Comparison of ENCODE assay signal across 22 cellular contexts in the genomic region with DNA sequence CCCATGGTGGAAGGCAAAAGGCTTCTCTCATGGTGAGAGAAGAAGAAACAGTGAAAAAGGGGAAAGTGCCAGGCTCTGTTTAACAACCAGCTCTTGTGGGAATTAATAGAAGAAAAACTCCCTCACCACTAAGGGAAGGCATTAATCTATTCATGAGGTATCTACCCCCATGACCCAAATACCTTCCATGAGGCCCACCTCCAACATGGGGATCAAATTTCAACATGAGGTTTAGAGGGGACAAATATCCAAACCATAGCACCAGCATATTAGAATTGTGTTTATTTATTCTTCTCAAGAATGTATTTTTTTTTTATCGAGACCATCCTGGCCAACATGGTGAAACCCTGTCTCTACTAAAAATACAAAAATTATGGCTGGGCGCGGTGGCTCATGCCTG.
"Had no signal": no experiment of that assay in that cellular context is flagged by ENCODE, and none has a peak within 500 bp of the region (broad histone marks: within the 10 kb centered on the region; RNA-seq: fewer than 3 reads in every experiment).

No MANE protein-coding gene starts in this region.

- DNase-seq: effector memory CD4-positive, alpha-beta T cell; glutamatergic neuron; islet precursor cell; mammary epithelial cell; natural killer cell; occipital lobe; pancreas; stimulated activated CD4-positive, alpha-beta T cell treated with anti-CD3 and anti-CD28 coated beads, Interleukin-2, amount 100 ng/mL, for 24 hours; stimulated activated CD4-positive, alpha-beta T cell treated with anti-CD3 and anti-CD28 coated beads, Interleukin-4, amount 100 ng/mL, for 4 hours; stimulated activated naive CD4-positive, alpha-beta T cell; stomach; substantia nigra; transverse colon had no signal

- H3K27me3 Mint-ChIP-seq: progenitor cell of endocrine pancreas had no signal

- H3K9me3 Mint-ChIP-seq: neural crest cell had no signal

- H3K27ac Mint-ChIP-seq: natural killer cell, progenitor cell of endocrine pancreas had no signal

- H3K36me3 Mint-ChIP-seq: natural killer cell had no signal

- H3K9me3 ChIP-seq: gastroesophageal sphincter, pancreas, stomach, thoracic aorta, transverse colon had no signal

- H3K27me3 ChIP-seq: gastroesophageal sphincter, pancreas, stomach, transverse colon had no signal

- H3K27ac ChIP-seq: gastroesophageal sphincter, pancreas, skin epidermis, stomach, thoracic aorta, transverse colon had no signal

- H3K4me3 ChIP-seq: gastroesophageal sphincter, pancreas, skin epidermis, stomach, thoracic aorta, transverse colon had no signal

- ATAC-seq: esophagus mucosa, gastroesophageal sphincter, left lobe of liver, natural killer cell, pancreas, sciatic nerve had no signal

- H3K4me3 Mint-ChIP-seq: natural killer cell, neural crest cell had no signal

- FAIRE-seq: endometrium, pancreas had no signal

- H3K4me1 Mint-ChIP-seq: neural crest cell had no signal

- H3K36me3 ChIP-seq: gastroesophageal sphincter, pancreas, stomach, thoracic aorta, transverse colon had no signal
